In genomic region chr14:76550534-76550933, GRCh38 we compare ENCODE assay signal across 19 cellular contexts.
A peak's percentile ranks its signal among the peaks of the same experiment; 100 is the strongest.
DNase-seq lines count a peak whose midpoint lies in the region; ATAC-seq, FAIRE-seq and TF ChIP-seq lines count a peak whose summit lies in the region.
"Had no signal": no experiment of that assay in that cellular context is flagged by ENCODE, and none has a peak within 500 bp of the region (broad histone marks: within the 10 kb centered on the region; RNA-seq: fewer than 3 reads in every experiment).

No MANE protein-coding gene starts in this region.

- H3K27me3 ChIP-seq in HUES48 (ENCODE audit: control insufficient read depth, insufficient read depth, low read length) (no peaks in the 10 kb centered on the region), K562 (ENCODE audit: control insufficient read depth in 2 of 2, insufficient read depth in 2 of 2, low read length in 2 of 2) (peaks cover 2 to 15% of the 10 kb centered on the region in 2 experiments; a peak in 2 of 5 replicates), keratinocyte (ENCODE audit: control insufficient read depth, extremely low read depth, insufficient read depth, low read length) (no peaks in the 10 kb centered on the region)
- H3K27me3 ChIP-seq: heart right ventricle, Peyer's patch had no signal

- H4K20me1 ChIP-seq in K562 (replicated peaks; ENCODE audit: control insufficient read depth, insufficient read depth, low read length) (0 out of 2 replicates have a peak, but pooled peaks cover 4% of the 10 kb centered on the region), keratinocyte (ENCODE audit: control insufficient read depth, extremely low read depth, insufficient read depth, low read length) (no peaks in the 10 kb centered on the region)

- no peaks in the 10 kb centered on the region for H3K9me1 ChIP-seq in K562 (ENCODE audit: control insufficient read depth, insufficient read depth, low read length)
- H3K9me1 ChIP-seq in keratinocyte (ENCODE audit: control insufficient read depth, extremely low read depth, insufficient read depth, low read length) = no peaks in the 10 kb centered on the region

- dilution Hi-C loops in keratinocyte (cut with MboI; ENCODE audit: extremely low pct_ligation_motif_present, low sequenced_read_pairs) = no loop called here

- no peaks in the 10 kb centered on the region for H3K9me3 Mint-ChIP-seq in endothelial cell (ENCODE audit: unreplicated experiment)
- H3K9me3 Mint-ChIP-seq: activated naive CD4-positive, alpha-beta T cell treated with anti-CD3 and anti-CD28 coated beads, Interleukin-2, amount 10 ng/mL, durations not matched to agents 7 days and 5 days; memory B cell; naive thymus-derived CD8-positive, alpha-beta T cell had no signal

- peaks cover 10% of the 10 kb centered on the region; the same call in 1 of the 2 replicates for H3K4me1 ChIP-seq in HUES48 (ENCODE audit: control insufficient read depth, insufficient read depth, low read length)
- no peaks in the 10 kb centered on the region for H3K4me1 ChIP-seq in K562 (replicated peaks in 1 of 2; ENCODE audit: control insufficient read depth in 2 of 2, insufficient read depth in 2 of 2, low read length in 2 of 2)
- H3K4me1 ChIP-seq in keratinocyte (ENCODE audit: control insufficient read depth, extremely low read depth, insufficient read depth, low read length) = peaks cover 42% of the 10 kb centered on the region
- H3K4me1 ChIP-seq: esophagus muscularis mucosa, heart right ventricle, Peyer's patch had no signal

- H3K27ac ChIP-seq in HUES48 (ENCODE audit: low read depth, low read length) = peak overlapping the region; percentile 25
- no peak overlapping the region for H3K27ac ChIP-seq in K562 (ENCODE audit: extremely low read depth, low read depth, low read length)
- H3K27ac ChIP-seq in keratinocyte (ENCODE audit: control insufficient read depth, insufficient read depth, low read length) = peak overlapping the region; percentile 97
- no peak overlapping the region for H3K27ac ChIP-seq in coronary artery
- H3K27ac ChIP-seq: esophagus muscularis mucosa, heart right ventricle, Peyer's patch had no signal

- H3K79me2 ChIP-seq in K562 (ENCODE audit: control insufficient read depth, insufficient read depth, low read length) (no peaks in the 10 kb centered on the region), keratinocyte (ENCODE audit: control insufficient read depth, insufficient read depth, low read length) (no peaks in the 10 kb centered on the region)

- no peak overlapping the region for H3K4me3 Mint-ChIP-seq in endothelial cell (ENCODE audit: unreplicated experiment)
- H3K4me3 Mint-ChIP-seq: activated naive CD4-positive, alpha-beta T cell treated with anti-CD3 and anti-CD28 coated beads, Interleukin-2, amount 10 ng/mL, durations not matched to agents 7 days and 5 days; B cell; memory B cell; naive thymus-derived CD8-positive, alpha-beta T cell had no signal

- H3K4me3 ChIP-seq in GM12865 (ENCODE audit: low read depth, low read length) (no peak overlapping the region), HUES48 (ENCODE audit: low read depth, low read length) (no peak overlapping the region), K562 (no peak overlapping the region), keratinocyte (ENCODE audit: control insufficient read depth in 2 of 3, extremely low read depth in 1 of 3, insufficient read depth in 2 of 3, low read depth in 1 of 3, low read length in 3 of 3) (no peak overlapping the region), coronary artery (no peak overlapping the region)
- H3K4me3 ChIP-seq: esophagus muscularis mucosa, heart right ventricle, Peyer's patch had no signal

- H3K36me3 ChIP-seq in HUES48 (ENCODE audit: control insufficient read depth, insufficient read depth, low read length) (no peaks in the 10 kb centered on the region), K562 (ENCODE audit: control insufficient read depth, insufficient read depth, low read length) (no peaks in the 10 kb centered on the region), keratinocyte (ENCODE audit: control insufficient read depth in 2 of 2, extremely low read depth in 1 of 2, insufficient read depth in 2 of 2, low read length in 2 of 2) (no peaks in the 10 kb centered on the region)
- H3K36me3 ChIP-seq: esophagus muscularis mucosa, heart right ventricle, Peyer's patch had no signal

- H3K27me3 Mint-ChIP-seq in endothelial cell (ENCODE audit: unreplicated experiment) = peaks cover 3% of the 10 kb centered on the region
- H3K27me3 Mint-ChIP-seq: activated naive CD4-positive, alpha-beta T cell treated with anti-CD3 and anti-CD28 coated beads, Interleukin-2, amount 10 ng/mL, durations not matched to agents 7 days and 5 days had no signal

- no peaks in the 10 kb centered on the region for H3K9me3 ChIP-seq in HUES48 (ENCODE audit: control insufficient read depth, insufficient read depth, low read length)
- H3K9me3 ChIP-seq in K562 (replicated peaks; ENCODE audit: control insufficient read depth, insufficient read depth, low read depth, low read length) = no peaks in the 10 kb centered on the region
- H3K9me3 ChIP-seq in keratinocyte (ENCODE audit: control insufficient read depth, low read depth, low read length) = no peaks in the 10 kb centered on the region
- H3K9me3 ChIP-seq: esophagus muscularis mucosa, heart right ventricle, Peyer's patch had no signal

- in situ Hi-C loops in K562 (cut with MboI) = no loop called here

- intact Hi-C loops in K562 (cut with micrococcal nuclease) = no loop called here

- peak; percentile 28 for DNase-seq in GM12865 (ENCODE audit: low read depth)
- no peak for DNase-seq in K562 (ENCODE audit: extremely low read depth in 1 of 4, low spot score in 3 of 4)
- DNase-seq in keratinocyte (ENCODE audit: low read depth, low spot score) = peak; percentile 99
- no peak for DNase-seq in endothelial cell (ENCODE audit: low spot score)
- DNase-seq in NCI-H146 (lab: John Stamatoyannopoulos, UW) = no peak
- no peak for DNase-seq in coronary artery (ENCODE audit: low spot score)
- DNase-seq: activated naive CD4-positive, alpha-beta T cell treated with anti-CD3 and anti-CD28 coated beads, Interleukin-2, amount 10 ng/mL, durations not matched to agents 7 days and 5 days; H7; heart right ventricle; kidney; naive thymus-derived CD8-positive, alpha-beta T cell; NCI-H187; NCI-H526; Peyer's patch had no signal

- no peak for TF ChIP-seq RAD21 in K562 (CRISPR knock-in tag; conservative IDR thresholded peaks at IDR 0.05 in 1 of 2, IDR thresholded peaks at IDR 0.05 in 1 of 2)

- no peak for FAIRE-seq in K562 (lab: Jason Lieb, UNC)
- peak; percentile 99 for FAIRE-seq in keratinocyte (lab: Jason Lieb, UNC)
- FAIRE-seq: kidney had no signal

- H2AFZ ChIP-seq in K562 (ENCODE audit: low read depth, low read length) (no peak overlapping the region), keratinocyte (ENCODE audit: control insufficient read depth, low read length) (peak overlapping the region; percentile 58)

- H3K4me2 ChIP-seq in K562 (ENCODE audit: insufficient read depth, low read length) = no peak overlapping the region
- H3K4me2 ChIP-seq in keratinocyte (ENCODE audit: control insufficient read depth, extremely low read depth, insufficient read depth, low read depth, low read length) = peak overlapping the region; percentile 90

- H3K4me1 Mint-ChIP-seq in endothelial cell (ENCODE audit: unreplicated experiment) = peaks cover 16% of the 10 kb centered on the region
- H3K4me1 Mint-ChIP-seq: activated naive CD4-positive, alpha-beta T cell treated with anti-CD3 and anti-CD28 coated beads, Interleukin-2, amount 10 ng/mL, durations not matched to agents 7 days and 5 days; B cell; memory B cell; naive thymus-derived CD8-positive, alpha-beta T cell had no signal

- peak; percentile 36; the same call in 1 of the 3 replicates for ATAC-seq in K562
- ATAC-seq: heart right ventricle; naive thymus-derived CD8-positive, alpha-beta T cell had no signal

- H3K9ac ChIP-seq in HUES48 (ENCODE audit: low read depth, low read length) = no peak overlapping the region
- no peak overlapping the region for H3K9ac ChIP-seq in K562 (ENCODE audit: insufficient read depth in 1 of 2, low read depth in 2 of 2, low read length in 2 of 2)
- H3K9ac ChIP-seq in keratinocyte (ENCODE audit: control insufficient read depth, extremely low read depth, insufficient read depth, low read length) = peak overlapping the region; percentile 79

- no peak for TF ChIP-seq POLR2A in K562 (conservative IDR thresholded peaks at IDR 0.05)

- POLR2A ChIA-PET in K562 (lab: Yijun Ruan, JAX) = no interaction called here

- TF ChIP-seq CTCF in GM12865 (IDR thresholded peaks at IDR 0.05; ENCODE audit: insufficient read depth, low read depth, low read length, missing control alignments) = no peak
- no peak for TF ChIP-seq CTCF in K562 (IDR thresholded peaks at IDR 0.05 in 2 of 3, conservative IDR thresholded peaks at IDR 0.05 in 1 of 3; ENCODE audit: insufficient read depth in 2 of 3, low read depth in 1 of 3, low read length in 3 of 3)
- no peak for TF ChIP-seq CTCF in keratinocyte (optimal IDR thresholded peaks at IDR 0.05 in 1 of 3, IDR thresholded peaks at IDR 0.05 in 1 of 3, conservative IDR thresholded peaks at IDR 0.05 in 1 of 3; ENCODE audit: extremely low read depth in 1 of 3, insufficient read depth in 2 of 3, low read length in 3 of 3)
- no peak for TF ChIP-seq CTCF in endothelial cell (IDR thresholded peaks at IDR 0.05; ENCODE audit: unreplicated experiment)
- TF ChIP-seq CTCF in coronary artery (IDR thresholded peaks at IDR 0.05) = no peak

- no TSS peak for BruUV-seq in K562 (replicated peaks; lab: Mats Ljungman, UMichigan)

- H3K27ac Mint-ChIP-seq in endothelial cell (ENCODE audit: unreplicated experiment) = no peak overlapping the region
- H3K27ac Mint-ChIP-seq: activated naive CD4-positive, alpha-beta T cell treated with anti-CD3 and anti-CD28 coated beads, Interleukin-2, amount 10 ng/mL, durations not matched to agents 7 days and 5 days; B cell; memory B cell; progenitor cell of endocrine pancreas had no signal

- CTCF ChIA-PET in K562 (lab: Yijun Ruan, JAX; ENCODE audit: low intra/inter-chr PET ratio) = no interaction called here

- no peak for TF ChIP-seq EP300 in K562 (IDR thresholded peaks at IDR 0.05; ENCODE audit: low read length)

- H3K36me3 Mint-ChIP-seq in endothelial cell (ENCODE audit: low read depth, unreplicated experiment) = no peaks in the 10 kb centered on the region
- H3K36me3 Mint-ChIP-seq: activated naive CD4-positive, alpha-beta T cell treated with anti-CD3 and anti-CD28 coated beads, Interleukin-2, amount 10 ng/mL, durations not matched to agents 7 days and 5 days; memory B cell; naive thymus-derived CD8-positive, alpha-beta T cell had no signal

- 0% methylated on average over 2 of the region's 2 CpGs for WGBS in K562 (ENCODE audit: insufficient coverage, low coverage, missing lambda C conversion rate)

Comparison
In these comparisons a context has a peak if more than half of its experiments do, and no peak if none do; other contexts are left out.
1. DNase-seq: peak in GM12865 (single experiment) and keratinocyte (single experiment); none in K562 (0 of 4), endothelial cell (single experiment), NCI-H146 (single experiment) and coronary artery (single experiment).
2. H3K27ac ChIP-seq: peak in HUES48 (single experiment) and keratinocyte (single experiment); none in K562 (single experiment) and coronary artery (0 of 2).